Comparison of ENCODE assay signal across 21 cellular contexts in the genomic region with DNA sequence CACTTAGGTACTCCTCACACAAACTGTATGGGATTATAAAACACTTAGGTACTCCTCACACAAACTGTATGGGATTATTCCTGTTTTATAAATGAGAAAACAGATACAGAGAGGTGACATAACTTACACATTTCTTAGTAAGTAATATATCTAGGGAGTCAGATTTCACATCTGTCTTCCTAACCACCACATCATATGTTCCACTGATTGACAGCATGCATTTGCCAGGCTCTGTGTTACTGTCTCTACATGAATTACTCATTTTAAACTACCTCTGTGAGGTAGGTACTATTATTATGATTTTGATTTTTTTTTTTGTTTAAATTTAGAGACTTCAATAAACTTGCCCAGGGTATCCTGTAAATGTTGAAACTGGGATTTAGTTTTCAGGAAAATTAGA.
"Had no signal": no experiment of that assay in that cellular context is flagged by ENCODE, and none has a peak within 500 bp of the region (broad histone marks: within the 10 kb centered on the region; RNA-seq: fewer than 3 reads in every experiment).

No MANE protein-coding gene starts in this region.

- H3K27me3 Mint-ChIP-seq: naive thymus-derived CD8-positive, alpha-beta T cell; stimulated activated naive B cell treated with anti-CD40 and anti-IgM and Interleukin-4, amounts not matched to agents 10 μg/mL and 1 μg/mL and 100 μg/mL, for 72 hours; stimulated activated naive CD8-positive, alpha-beta T cell treated with anti-CD3 and anti-CD28 coated beads, Interleukin-15, amount 100 ng/mL, for 72 hours had no signal

- H3K4me3 Mint-ChIP-seq: immature natural killer cell; naive thymus-derived CD8-positive, alpha-beta T cell; neural crest cell; stimulated activated naive B cell treated with anti-CD40 and anti-IgM and Interleukin-4, amounts not matched to agents 10 μg/mL and 1 μg/mL and 100 μg/mL, for 72 hours; stimulated activated naive CD8-positive, alpha-beta T cell treated with anti-CD3 and anti-CD28 coated beads, Interleukin-15, amount 100 ng/mL, for 72 hours had no signal

- H3K9me3 ChIP-seq: colonic mucosa, esophagus squamous epithelium, gastroesophageal sphincter, mucosa of descending colon, testis, transverse colon had no signal

- DNase-seq: colonic mucosa; dermis blood vessel endothelial cell; esophagus squamous epithelium; foreskin fibroblast; immature natural killer cell; kidney; left colon; left ventricle myocardium superior; mucosa of descending colon; naive thymus-derived CD8-positive, alpha-beta T cell; posterior cingulate gyrus; stimulated activated CD4-positive, alpha-beta T cell treated with anti-CD3 and anti-CD28 coated beads, Interleukin-2, amount 100 ng/mL, for 24 hours; stimulated activated CD4-positive, alpha-beta T cell treated with anti-CD3 and anti-CD28 coated beads, Interleukin-4, amount 100 ng/mL, for 4 hours; stimulated activated naive B cell treated with anti-CD40 and anti-IgM and Interleukin-4, amounts not matched to agents 10 μg/mL and 1 μg/mL and 100 μg/mL, for 72 hours; stimulated activated naive CD8-positive, alpha-beta T cell treated with anti-CD3 and anti-CD28 coated beads, Interleukin-15, amount 100 ng/mL, for 72 hours; testis; transverse colon had no signal

- H3K4me1 Mint-ChIP-seq: immature natural killer cell; naive thymus-derived CD8-positive, alpha-beta T cell; neural crest cell; stimulated activated naive B cell treated with anti-CD40 and anti-IgM and Interleukin-4, amounts not matched to agents 10 μg/mL and 1 μg/mL and 100 μg/mL, for 72 hours; stimulated activated naive CD8-positive, alpha-beta T cell treated with anti-CD3 and anti-CD28 coated beads, Interleukin-15, amount 100 ng/mL, for 72 hours had no signal

- H3K9me3 Mint-ChIP-seq: stimulated activated naive CD8-positive, alpha-beta T cell treated with anti-CD3 and anti-CD28 coated beads, Interleukin-15, amount 100 ng/mL, for 72 hours had no signal

- ATAC-seq: gastroesophageal sphincter; left colon; left ventricle myocardium superior; mucosa of descending colon; naive thymus-derived CD8-positive, alpha-beta T cell; sciatic nerve; stimulated activated naive B cell treated with anti-CD40 and anti-IgM and Interleukin-4, amounts not matched to agents 10 μg/mL and 1 μg/mL and 100 μg/mL, for 72 hours; stimulated activated naive CD8-positive, alpha-beta T cell treated with anti-CD3 and anti-CD28 coated beads, Interleukin-15, amount 100 ng/mL, for 72 hours had no signal

- H3K27ac Mint-ChIP-seq: immature natural killer cell; naive thymus-derived CD8-positive, alpha-beta T cell; stimulated activated naive B cell treated with anti-CD40 and anti-IgM and Interleukin-4, amounts not matched to agents 10 μg/mL and 1 μg/mL and 100 μg/mL, for 72 hours; stimulated activated naive CD8-positive, alpha-beta T cell treated with anti-CD3 and anti-CD28 coated beads, Interleukin-15, amount 100 ng/mL, for 72 hours had no signal

- H3K36me3 ChIP-seq: colonic mucosa, esophagus squamous epithelium, gastroesophageal sphincter, transverse colon had no signal

- H3K4me1 ChIP-seq: colonic mucosa, esophagus squamous epithelium, gastroesophageal sphincter, testis, transverse colon had no signal

- H3K27me3 ChIP-seq: colonic mucosa, esophagus squamous epithelium, gastroesophageal sphincter, testis, transverse colon had no signal

- H3K4me3 ChIP-seq: colonic mucosa, esophagus squamous epithelium, gastroesophageal sphincter, mucosa of descending colon, skin epidermis, testis, transverse colon had no signal

- H3K27ac ChIP-seq: colonic mucosa, esophagus squamous epithelium, gastroesophageal sphincter, skin epidermis, testis, transverse colon had no signal
